8 cellular contexts compared by ENCODE assay signal in genomic region chr7:8260871-8261707, GRCh38. TPM values are rescaled to one million over a fixed set of nuclear protein-coding genes. Genes with fewer than 3 reads are reported as not detected.
A peak's percentile ranks its signal among the peaks of the same experiment; 100 is the strongest.
DNase-seq lines count a peak whose midpoint lies in the region; ATAC-seq and TF ChIP-seq lines count a peak whose summit lies in the region.

No MANE protein-coding gene starts in this region.

- H3K4me1 ChIP-seq in right atrium auricular region = peaks cover 0 to 21% of the 10 kb centered on the region in 2 donors

- H3K9me3 ChIP-seq in right atrium auricular region = no peaks in the 10 kb centered on the region

- intact Hi-C loops in posterior vena cava (cut with DNase I) = no loop called here

- no peaks in the 10 kb centered on the region for H3K27me3 ChIP-seq in right atrium auricular region

- ATAC-seq in HG02870 (IDR thresholded peaks at IDR 0.05; ENCODE audit: unreplicated experiment) = peak; percentile 15

- no peaks in the 10 kb centered on the region; the same call in 1 of the 2 replicates for H3K9me3 Mint-ChIP-seq in HFFc6

- DNase-seq in NOMO-1 treated with DMSO at 0.1 percent for 48 hours (lab: John Stamatoyannopoulos, UW; ENCODE audit: unreplicated experiment) (peak; percentile 5), NOMO-1 (lab: John Stamatoyannopoulos, UW; ENCODE audit: unreplicated experiment in 2 of 2) (no peak), NCI-H526 treated with DMSO at 0.1 percent for 48 hours (lab: John Stamatoyannopoulos, UW) (peak; percentile 62), right atrium auricular region (ENCODE audit: low spot score) (peak; percentile 65), posterior vena cava (ENCODE audit: low spot score) (peak; percentile 87), HFFc6 (no peak)

- TF ChIP-seq CTCF in right atrium auricular region (IDR thresholded peaks at IDR 0.05) = no peak
- TF ChIP-seq CTCF in HFFc6 (IDR thresholded peaks at IDR 0.05) = no peak

- peak overlapping the region; percentile 75 to 78 for H3K4me3 ChIP-seq in right atrium auricular region

- H3K36me3 ChIP-seq in right atrium auricular region = no peaks in the 10 kb centered on the region

- no peak overlapping the region for H3K27ac Mint-ChIP-seq in HFFc6

- H3K27ac ChIP-seq in angular gyrus (ENCODE audit: low read depth, low read length) (peak overlapping the region; percentile 57), right atrium auricular region (peak overlapping the region; percentile 95 to 96)

- H3K36me3 Mint-ChIP-seq in HFFc6 (ENCODE audit: low read depth) = no peaks in the 10 kb centered on the region

- H3K4me1 Mint-ChIP-seq in HFFc6 (ENCODE audit: low read depth) = no peaks in the 10 kb centered on the region

- H3K4me3 Mint-ChIP-seq in HFFc6 = no peak overlapping the region

- peaks cover 18% of the 10 kb centered on the region for H3K27me3 Mint-ChIP-seq in HFFc6 (ENCODE audit: insufficient read depth)

RNA-seq across cellular contexts. Expression of gene ICA1, which starts 0.9 kb away (rescaled TPM):
- total RNA-seq in right atrium auricular region (10 to 100 TPM; 39.4 to 51.8 TPM), posterior vena cava (10 to 100 TPM in 1 of 2 donors, 1 to 10 TPM in 1; 9.4 to 11.8 TPM)
- not detected for total RNA-seq in HFFc6 (2021; fragmentation: NEBNext Ultra II Directional; extraction: Animal tissue kit (Norgen Biotek cat#: 25700))

Comparison
In these comparisons a context has a peak if more than half of its experiments do, and no peak if none do; other contexts are left out.
1. DNase-seq: peak in NOMO-1 treated with DMSO at 0.1 percent for 48 hours (single experiment), NCI-H526 treated with DMSO at 0.1 percent for 48 hours (single experiment), right atrium auricular region (single experiment) and posterior vena cava (single experiment); none in NOMO-1 (0 of 2) and HFFc6 (single experiment).
2. RNA of gene ICA1, which starts 0.9 kb away (total RNA-seq): 39.4 to 51.8 TPM in right atrium auricular region and 9.4 to 11.8 TPM in posterior vena cava; not detected in HFFc6; every median in the first group is over 10 times any median in the second.